10 cellular contexts compared by ENCODE assay signal in genomic region chr11:130979386-130979972, GRCh38.
DNase-seq lines count a peak whose midpoint lies in the region; ATAC-seq and TF ChIP-seq lines count a peak whose summit lies in the region.
"Had no signal": no experiment of that assay in that cellular context is flagged by ENCODE, and none has a peak within 500 bp of the region (broad histone marks: within the 10 kb centered on the region; RNA-seq: fewer than 3 reads in every experiment).

No MANE protein-coding gene starts in this region.

- TF ChIP-seq CTCF in 22Rv1 (IDR thresholded peaks at IDR 0.05) (peak; percentile 44), GM12873 (IDR thresholded peaks at IDR 0.05; ENCODE audit: insufficient read depth, low read depth, low read length, missing control alignments) (peak; percentile 37), OCI-LY3 (IDR thresholded peaks at IDR 0.05; ENCODE audit: low read depth, low read length) (peak; percentile 33), fibroblast of mammary gland (conservative IDR thresholded peaks at IDR 0.05; ENCODE audit: control insufficient read depth, insufficient read depth, low read depth, low read length) (peak; percentile 73)

- H3K27ac ChIP-seq in 22Rv1 (no peak overlapping the region), OCI-LY3 (ENCODE audit: low read length) (no peak overlapping the region)
- H3K27ac ChIP-seq: neutrophil had no signal

- peaks cover 13% of the 10 kb centered on the region for H3K27me3 Mint-ChIP-seq in stimulated activated naive CD8-positive, alpha-beta T cell treated with anti-CD3 and anti-CD28 coated beads, Interleukin-15, amount 100 ng/mL, for 72 hours

- H2AFZ ChIP-seq in OCI-LY3 (ENCODE audit: low read depth, low read length): no peak overlapping the region

- no peaks in the 10 kb centered on the region for H3K79me2 ChIP-seq in OCI-LY3 (ENCODE audit: low read length)

- DNase-seq in fibroblast of mammary gland (ENCODE audit: low read depth): peak; percentile 73
- DNase-seq in islet precursor cell: no peak
- DNase-seq in CD1c-positive myeloid dendritic cell (ENCODE audit: extremely low spot score): no peak
- DNase-seq in stimulated activated naive CD8-positive, alpha-beta T cell treated with anti-CD3 and anti-CD28 coated beads, Interleukin-15, amount 100 ng/mL, for 72 hours: no peak
- DNase-seq: activated gamma-delta T cell had no signal

- H4K20me1 ChIP-seq in OCI-LY3 (ENCODE audit: insufficient read depth, low read length): no peaks in the 10 kb centered on the region

- H3K9ac ChIP-seq in OCI-LY3 (ENCODE audit: low read length): no peak overlapping the region

- H3K27ac Mint-ChIP-seq in stimulated activated naive CD8-positive, alpha-beta T cell treated with anti-CD3 and anti-CD28 coated beads, Interleukin-15, amount 100 ng/mL, for 72 hours: peak overlapping the region in 1 of 2 donors; percentile 73

- H3K4me3 ChIP-seq in OCI-LY3 (ENCODE audit: low read length) (no peak overlapping the region), fibroblast of mammary gland (ENCODE audit: control insufficient read depth, low read depth, low read length) (no peak overlapping the region)

- H3K36me3 ChIP-seq in OCI-LY3 (replicated peaks; ENCODE audit: low read depth, low read length): no peaks in the 10 kb centered on the region
- H3K36me3 ChIP-seq: neutrophil had no signal

- H3K4me1 ChIP-seq in OCI-LY3 (ENCODE audit: low read length): no peaks in the 10 kb centered on the region

- ATAC-seq in HG02840 (IDR thresholded peaks at IDR 0.05; ENCODE audit: low FRiP score, unreplicated experiment): no peak
- no peak for ATAC-seq in stimulated activated naive CD8-positive, alpha-beta T cell treated with anti-CD3 and anti-CD28 coated beads, Interleukin-15, amount 100 ng/mL, for 72 hours

- H3K9me3 Mint-ChIP-seq in stimulated activated naive CD8-positive, alpha-beta T cell treated with anti-CD3 and anti-CD28 coated beads, Interleukin-15, amount 100 ng/mL, for 72 hours: peaks cover 23 to 27% of the 10 kb centered on the region in 2 donors

- no peak overlapping the region for H3K4me3 Mint-ChIP-seq in stimulated activated naive CD8-positive, alpha-beta T cell treated with anti-CD3 and anti-CD28 coated beads, Interleukin-15, amount 100 ng/mL, for 72 hours

- no peak overlapping the region for H3K4me2 ChIP-seq in OCI-LY3 (ENCODE audit: low read length)

- peaks cover 4% of the 10 kb centered on the region; the same call in 1 of the 2 replicates for H3K27me3 ChIP-seq in OCI-LY3 (ENCODE audit: low read depth, low read length)
- H3K27me3 ChIP-seq: neutrophil had no signal

- H3K4me1 Mint-ChIP-seq in stimulated activated naive CD8-positive, alpha-beta T cell treated with anti-CD3 and anti-CD28 coated beads, Interleukin-15, amount 100 ng/mL, for 72 hours: no peaks in the 10 kb centered on the region

- no peaks in the 10 kb centered on the region for H3K9me3 ChIP-seq in OCI-LY3 (ENCODE audit: insufficient read depth, low read length)
- H3K9me3 ChIP-seq: neutrophil had no signal
